1 cellular context compared by ENCODE assay signal in the genomic region with DNA sequence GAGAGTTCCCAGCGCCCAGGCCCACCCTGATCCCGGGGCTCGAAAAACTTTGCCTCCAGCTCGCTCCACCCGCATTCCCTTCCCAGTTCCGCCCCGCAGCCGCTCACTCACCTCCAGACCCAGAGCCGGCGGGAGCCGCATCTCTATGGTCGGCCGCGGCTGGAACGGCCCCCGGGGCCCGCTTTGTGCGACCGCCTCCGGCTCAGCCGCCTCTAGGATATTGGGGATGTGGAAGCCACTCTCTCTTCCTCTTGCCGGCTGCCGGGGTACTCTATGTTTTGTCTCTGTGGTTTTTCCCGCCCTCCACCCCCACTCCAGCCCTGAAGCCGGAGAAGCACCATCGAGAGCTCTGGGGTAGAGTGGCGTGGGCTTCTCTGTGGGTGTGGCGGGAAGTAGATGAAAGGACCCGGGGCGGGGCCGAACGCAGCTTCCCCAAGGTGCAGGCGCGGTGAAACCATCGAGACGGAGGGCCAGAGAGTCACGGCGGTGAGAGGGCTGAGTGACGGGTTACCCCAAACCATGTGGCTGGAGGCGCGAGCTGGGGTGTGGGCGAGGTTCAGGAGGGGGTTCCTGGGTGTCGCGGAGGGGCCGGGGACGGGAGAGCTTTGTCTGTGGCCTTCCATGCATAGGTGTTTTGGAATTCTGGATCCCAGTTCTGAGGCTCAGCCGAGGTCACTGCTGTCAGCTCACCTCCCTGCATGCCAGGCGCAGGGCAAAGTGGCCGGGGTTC.
TF ChIP-seq lines count a peak whose summit lies in the region.

Gene BCS1L, plus strand, starts transcription at position 426 of the 730 bp plus-strand sequence. CDS start 1,305 bp downstream, outside the sequence.
A gene with protein sequence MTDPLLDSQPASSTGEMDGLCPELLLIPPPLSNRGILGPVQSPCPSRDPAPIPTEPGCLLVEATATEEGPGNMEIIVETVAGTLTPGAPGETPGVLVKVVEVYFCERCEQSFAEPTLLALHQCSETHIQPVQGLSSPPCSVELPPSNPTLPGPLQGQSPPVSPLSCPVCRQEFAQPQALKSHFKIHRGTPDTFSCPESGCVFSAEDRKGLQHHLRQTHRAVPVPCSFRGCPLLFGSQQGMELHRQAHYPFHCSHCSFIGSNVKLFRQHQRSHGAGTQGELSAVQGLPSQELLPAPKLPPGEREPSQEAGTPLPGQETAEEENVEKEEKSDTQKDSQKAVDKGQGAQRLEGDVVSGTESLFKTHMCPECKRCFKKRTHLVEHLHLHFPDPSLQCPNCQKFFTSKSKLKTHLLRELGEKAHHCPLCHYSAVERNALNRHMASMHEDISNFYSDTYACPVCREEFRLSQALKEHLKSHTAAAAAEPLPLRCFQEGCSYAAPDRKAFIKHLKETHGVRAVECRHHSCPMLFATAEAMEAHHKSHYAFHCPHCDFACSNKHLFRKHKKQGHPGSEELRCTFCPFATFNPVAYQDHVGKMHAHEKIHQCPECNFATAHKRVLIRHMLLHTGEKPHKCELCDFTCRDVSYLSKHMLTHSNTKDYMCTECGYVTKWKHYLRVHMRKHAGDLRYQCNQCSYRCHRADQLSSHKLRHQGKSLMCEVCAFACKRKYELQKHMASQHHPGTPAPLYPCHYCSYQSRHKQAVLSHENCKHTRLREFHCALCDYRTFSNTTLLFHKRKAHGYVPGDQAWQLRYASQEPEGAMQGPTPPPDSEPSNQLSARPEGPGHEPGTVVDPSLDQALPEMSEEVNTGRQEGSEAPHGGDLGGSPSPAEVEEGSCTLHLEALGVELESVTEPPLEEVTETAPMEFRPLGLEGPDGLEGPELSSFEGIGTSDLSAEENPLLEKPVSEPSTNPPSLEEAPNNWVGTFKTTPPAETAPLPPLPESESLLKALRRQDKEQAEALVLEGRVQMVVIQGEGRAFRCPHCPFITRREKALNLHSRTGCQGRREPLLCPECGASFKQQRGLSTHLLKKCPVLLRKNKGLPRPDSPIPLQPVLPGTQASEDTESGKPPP (N-terminal part only) (minus strand): TSS at position 366 of the 730 bp plus-strand sequence. CDS start 3,194 bp downstream, outside the sequence.

TF ChIP-seq in HepG2, 621 proteins besides CTCF, POLR2A, EP300 and RAD21 (continued from another document and continues in another):
- peak in 1 of 2 experiments; percentile 42; a peak in 1 of 4 replicates for TF ChIP-seq REST (IDR thresholded peaks at IDR 0.05; ENCODE audit: borderline replicate concordance in 1 of 2, low read depth in 1 of 2, low read length in 2 of 2)
- 0 out of 2 replicates have a peak, but pooled peaks have one; percentile 32 for TF ChIP-seq ZNF101 (CRISPR knock-in tag; IDR thresholded peaks at IDR 0.05; ENCODE audit: borderline replicate concordance, low read depth)
- no peak for TF ChIP-seq ZC3H4 (CRISPR knock-in tag; IDR thresholded peaks at IDR 0.05; ENCODE audit: borderline replicate concordance)
- TF ChIP-seq RAD51 (IDR thresholded peaks at IDR 0.05; ENCODE audit: borderline replicate concordance): no peak
- TF ChIP-seq TFDP1 (CRISPR knock-in tag; IDR thresholded peaks at IDR 0.05; ENCODE audit: borderline replicate concordance): peak; percentile 89; the same call in 1 of the 2 replicates
- TF ChIP-seq, protein P1, sequence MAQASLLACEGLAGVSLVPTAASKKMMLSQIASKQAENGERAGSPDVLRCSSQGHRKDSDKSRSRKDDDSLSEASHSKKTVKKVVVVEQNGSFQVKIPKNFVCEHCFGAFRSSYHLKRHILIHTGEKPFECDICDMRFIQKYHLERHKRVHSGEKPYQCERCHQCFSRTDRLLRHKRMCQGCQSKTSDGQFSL (CRISPR knock-in tag; IDR thresholded peaks at IDR 0.05): peak; percentile 74
- TF ChIP-seq ZNF605 (CRISPR knock-in tag; IDR thresholded peaks at IDR 0.05): peak; percentile 92
- peak; percentile 85 for TF ChIP-seq ZNF230 (CRISPR knock-in tag; IDR thresholded peaks at IDR 0.05)
- TF ChIP-seq ZNF737 (CRISPR knock-in tag; IDR thresholded peaks at IDR 0.05; ENCODE audit: borderline replicate concordance): no peak; the same call in 1 of the 2 replicates
- peak; percentile 80; the same call in 1 of the 2 replicates for TF ChIP-seq TSC22D2 (CRISPR knock-in tag; IDR thresholded peaks at IDR 0.05; ENCODE audit: borderline replicate concordance)
- peak; percentile 68; the same call in 1 of the 2 replicates for TF ChIP-seq ZBTB43 (CRISPR knock-in tag; conservative IDR thresholded peaks at IDR 0.05)
- no peak; the same call in 1 of the 2 replicates for TF ChIP-seq IRF2 (CRISPR knock-in tag; IDR thresholded peaks at IDR 0.05)
- TF ChIP-seq SALL1 (CRISPR knock-in tag; IDR thresholded peaks at IDR 0.05): peak; percentile 63
- TF ChIP-seq ZNF18 (CRISPR knock-in tag; IDR thresholded peaks at IDR 0.05; ENCODE audit: insufficient replicate concordance): peak; percentile 86
- TF ChIP-seq ZNF777 (CRISPR knock-in tag; IDR thresholded peaks at IDR 0.05): no peak; the same call in 1 of the 2 replicates
- no peak for TF ChIP-seq ZNF484 (CRISPR knock-in tag; IDR thresholded peaks at IDR 0.05; ENCODE audit: borderline replicate concordance, low read depth)
- no peak for TF ChIP-seq RFX3 (CRISPR knock-in tag; IDR thresholded peaks at IDR 0.05)
- TF ChIP-seq REL (CRISPR knock-in tag; conservative IDR thresholded peaks at IDR 0.05): no peak
- peak; percentile 53; the same call in 1 of the 2 replicates for TF ChIP-seq TBX3 (IDR thresholded peaks at IDR 0.05; ENCODE audit: borderline replicate concordance)
- TF ChIP-seq ZNF318 (CRISPR knock-in tag; IDR thresholded peaks at IDR 0.05): 0 out of 2 replicates have a peak, but pooled peaks have one; percentile 61
- TF ChIP-seq ZFP36L2 (CRISPR knock-in tag; IDR thresholded peaks at IDR 0.05): no peak
- TF ChIP-seq ZSCAN20 (CRISPR knock-in tag; IDR thresholded peaks at IDR 0.05; ENCODE audit: borderline replicate concordance): 0 out of 2 replicates have a peak, but pooled peaks have one; percentile 76
